1 cellular context compared by ENCODE assay signal in the genomic region with DNA sequence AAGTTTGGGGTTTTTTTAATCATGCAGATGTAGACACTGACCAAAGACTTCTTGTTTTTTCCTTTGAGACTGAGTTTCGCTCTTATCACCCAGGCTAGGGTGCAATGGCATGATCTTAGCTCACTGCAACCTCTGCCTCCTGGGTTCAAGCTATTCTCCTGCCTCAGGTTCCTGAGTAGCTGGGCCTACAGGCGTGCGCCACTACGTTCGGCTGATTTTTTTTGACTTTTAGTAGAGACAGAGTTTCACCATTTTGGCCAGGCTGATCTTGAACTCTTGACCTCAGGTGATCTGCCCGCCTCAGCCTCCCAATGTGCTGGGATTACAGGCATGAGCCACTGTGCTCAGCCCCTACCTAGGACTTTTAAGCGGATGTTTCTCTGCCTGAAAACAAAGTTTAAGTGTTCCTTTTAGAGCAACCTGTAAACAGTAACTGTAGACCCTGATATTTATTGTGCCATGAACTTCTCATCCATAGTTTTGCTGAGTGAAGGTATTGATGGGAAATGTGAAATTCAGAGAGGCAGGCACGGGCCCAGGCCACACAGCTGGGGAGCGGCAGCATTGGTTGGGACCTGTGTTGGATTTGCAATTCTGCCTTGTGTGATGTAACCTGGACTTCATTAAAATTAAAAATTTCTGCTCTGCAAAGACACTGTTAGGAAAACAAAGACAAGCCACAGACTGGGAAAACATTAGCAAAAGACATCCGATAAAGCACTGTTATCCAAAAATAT.
TF ChIP-seq lines count a peak whose summit lies in the region.

No MANE protein-coding gene starts in this region.

TF ChIP-seq in K562, 482 proteins besides CTCF, POLR2A, EP300 and RAD21 (continued from another document):
- TF ChIP-seq RCOR1 (IDR thresholded peaks at IDR 0.05; ENCODE audit: borderline replicate concordance in 1 of 2, low read depth in 2 of 2, low read length in 2 of 2), result no peak
- no peak for TF ChIP-seq ZNF707 (CRISPR knock-in tag; conservative IDR thresholded peaks at IDR 0.05)
- TF ChIP-seq ZNF23 (CRISPR knock-in tag; IDR thresholded peaks at IDR 0.05), result no peak
- no peak for TF ChIP-seq NCOA6 (IDR thresholded peaks at IDR 0.05)
- no peak for TF ChIP-seq ZNF785 (CRISPR knock-in tag; IDR thresholded peaks at IDR 0.05)
- no peak for TF ChIP-seq ARNT (IDR thresholded peaks at IDR 0.05)
- no peak for TF ChIP-seq MAFF (IDR thresholded peaks at IDR 0.05; ENCODE audit: low read length)
- TF ChIP-seq POLR2G (IDR thresholded peaks at IDR 0.05; ENCODE audit: low read depth, low read length), result no peak
- no peak for TF ChIP-seq ETV5 (CRISPR knock-in tag; IDR thresholded peaks at IDR 0.05; ENCODE audit: low read depth)
- no peak for TF ChIP-seq HNRNPLL (IDR thresholded peaks at IDR 0.05; ENCODE audit: low read depth, low read length, poor library complexity, severe bottlenecking)
- TF ChIP-seq, protein P1, sequence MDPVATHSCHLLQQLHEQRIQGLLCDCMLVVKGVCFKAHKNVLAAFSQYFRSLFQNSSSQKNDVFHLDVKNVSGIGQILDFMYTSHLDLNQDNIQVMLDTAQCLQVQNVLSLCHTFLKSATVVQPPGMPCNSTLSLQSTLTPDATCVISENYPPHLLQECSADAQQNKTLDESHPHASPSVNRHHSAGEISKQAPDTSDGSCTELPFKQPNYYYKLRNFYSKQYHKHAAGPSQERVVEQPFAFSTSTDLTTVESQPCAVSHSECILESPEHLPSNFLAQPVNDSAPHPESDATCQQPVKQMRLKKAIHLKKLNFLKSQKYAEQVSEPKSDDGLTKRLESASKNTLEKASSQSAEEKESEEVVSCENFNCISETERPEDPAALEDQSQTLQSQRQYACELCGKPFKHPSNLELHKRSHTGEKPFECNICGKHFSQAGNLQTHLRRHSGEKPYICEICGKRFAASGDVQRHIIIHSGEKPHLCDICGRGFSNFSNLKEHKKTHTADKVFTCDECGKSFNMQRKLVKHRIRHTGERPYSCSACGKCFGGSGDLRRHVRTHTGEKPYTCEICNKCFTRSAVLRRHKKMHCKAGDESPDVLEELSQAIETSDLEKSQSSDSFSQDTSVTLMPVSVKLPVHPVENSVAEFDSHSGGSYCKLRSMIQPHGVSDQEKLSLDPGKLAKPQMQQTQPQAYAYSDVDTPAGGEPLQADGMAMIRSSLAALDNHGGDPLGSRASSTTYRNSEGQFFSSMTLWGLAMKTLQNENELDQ (CRISPR knock-in tag; IDR thresholded peaks at IDR 0.05; ENCODE audit: borderline replicate concordance), result no peak
- no peak for TF ChIP-seq RBM22 (IDR thresholded peaks at IDR 0.05; ENCODE audit: low read depth, low read length, poor library complexity, severe bottlenecking)
- TF ChIP-seq GATAD2A (IDR thresholded peaks at IDR 0.05), result no peak
- TF ChIP-seq, protein P2, sequence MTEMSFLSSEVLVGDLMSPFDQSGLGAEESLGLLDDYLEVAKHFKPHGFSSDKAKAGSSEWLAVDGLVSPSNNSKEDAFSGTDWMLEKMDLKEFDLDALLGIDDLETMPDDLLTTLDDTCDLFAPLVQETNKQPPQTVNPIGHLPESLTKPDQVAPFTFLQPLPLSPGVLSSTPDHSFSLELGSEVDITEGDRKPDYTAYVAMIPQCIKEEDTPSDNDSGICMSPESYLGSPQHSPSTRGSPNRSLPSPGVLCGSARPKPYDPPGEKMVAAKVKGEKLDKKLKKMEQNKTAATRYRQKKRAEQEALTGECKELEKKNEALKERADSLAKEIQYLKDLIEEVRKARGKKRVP (CRISPR knock-in tag; IDR thresholded peaks at IDR 0.05), result no peak
- TF ChIP-seq SREBF1 (IDR thresholded peaks at IDR 0.05; ENCODE audit: borderline replicate concordance, low read depth, low read length), result no peak
- TF ChIP-seq, protein P3, sequence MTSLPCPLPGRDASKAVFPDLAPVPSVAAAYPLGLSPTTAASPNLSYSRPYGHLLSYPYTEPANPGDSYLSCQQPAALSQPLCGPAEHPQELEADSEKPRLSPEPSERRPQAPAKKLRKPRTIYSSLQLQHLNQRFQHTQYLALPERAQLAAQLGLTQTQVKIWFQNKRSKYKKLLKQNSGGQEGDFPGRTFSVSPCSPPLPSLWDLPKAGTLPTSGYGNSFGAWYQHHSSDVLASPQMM (CRISPR knock-in tag; IDR thresholded peaks at IDR 0.05), result no peak
- TF ChIP-seq, protein P4, sequence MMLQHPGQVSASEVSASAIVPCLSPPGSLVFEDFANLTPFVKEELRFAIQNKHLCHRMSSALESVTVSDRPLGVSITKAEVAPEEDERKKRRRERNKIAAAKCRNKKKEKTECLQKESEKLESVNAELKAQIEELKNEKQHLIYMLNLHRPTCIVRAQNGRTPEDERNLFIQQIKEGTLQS (IDR thresholded peaks at IDR 0.05), result no peak
- TF ChIP-seq, protein P4 (CRISPR knock-in tag; conservative IDR thresholded peaks at IDR 0.05), result no peak
